In the genomic region with DNA sequence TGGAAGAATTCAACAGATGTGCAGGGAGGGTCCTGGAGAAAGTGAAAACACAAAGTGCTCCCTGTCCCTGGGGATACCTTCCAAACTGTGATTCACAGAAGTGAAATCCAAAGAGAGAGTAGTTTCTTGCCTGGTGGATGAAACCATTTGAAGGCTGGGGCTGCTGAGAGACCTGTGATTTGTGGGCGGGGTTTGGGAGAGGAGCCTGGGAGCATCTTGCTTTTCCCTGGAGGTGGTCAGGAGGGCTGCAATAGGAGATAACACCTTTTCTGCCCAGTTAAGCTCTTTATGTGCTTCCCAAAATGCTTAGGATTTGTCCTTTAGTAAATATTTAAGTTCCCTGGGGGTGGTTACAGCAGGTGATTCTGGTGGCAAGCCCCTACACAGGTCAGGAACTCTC, we compare ENCODE assay signal across 2 cellular contexts.
TF ChIP-seq lines count a peak whose summit lies in the region.

No MANE protein-coding gene starts in this region.

TF ChIP-seq in SK-N-SH, 30 proteins besides CTCF, POLR2A, EP300 and RAD21 (continued from another document):
- TF ChIP-seq, protein P1, sequence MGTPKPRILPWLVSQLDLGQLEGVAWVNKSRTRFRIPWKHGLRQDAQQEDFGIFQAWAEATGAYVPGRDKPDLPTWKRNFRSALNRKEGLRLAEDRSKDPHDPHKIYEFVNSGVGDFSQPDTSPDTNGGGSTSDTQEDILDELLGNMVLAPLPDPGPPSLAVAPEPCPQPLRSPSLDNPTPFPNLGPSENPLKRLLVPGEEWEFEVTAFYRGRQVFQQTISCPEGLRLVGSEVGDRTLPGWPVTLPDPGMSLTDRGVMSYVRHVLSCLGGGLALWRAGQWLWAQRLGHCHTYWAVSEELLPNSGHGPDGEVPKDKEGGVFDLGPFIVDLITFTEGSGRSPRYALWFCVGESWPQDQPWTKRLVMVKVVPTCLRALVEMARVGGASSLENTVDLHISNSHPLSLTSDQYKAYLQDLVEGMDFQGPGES (IDR thresholded peaks at IDR 0.05; ENCODE audit: low read depth, low read length), result no peak
- TF ChIP-seq SMC3 (IDR thresholded peaks at IDR 0.05; ENCODE audit: low read depth, low read length) (no peak), NFIC (IDR thresholded peaks at IDR 0.05; ENCODE audit: borderline replicate concordance) (no peak), RFX5 (IDR thresholded peaks at IDR 0.05; ENCODE audit: low read length) (no peak), ELF1 (IDR thresholded peaks at IDR 0.05) (no peak), MEF2A (IDR thresholded peaks at IDR 0.05; ENCODE audit: borderline replicate concordance, low read depth) (no peak)
- TF ChIP-seq, protein P2, sequence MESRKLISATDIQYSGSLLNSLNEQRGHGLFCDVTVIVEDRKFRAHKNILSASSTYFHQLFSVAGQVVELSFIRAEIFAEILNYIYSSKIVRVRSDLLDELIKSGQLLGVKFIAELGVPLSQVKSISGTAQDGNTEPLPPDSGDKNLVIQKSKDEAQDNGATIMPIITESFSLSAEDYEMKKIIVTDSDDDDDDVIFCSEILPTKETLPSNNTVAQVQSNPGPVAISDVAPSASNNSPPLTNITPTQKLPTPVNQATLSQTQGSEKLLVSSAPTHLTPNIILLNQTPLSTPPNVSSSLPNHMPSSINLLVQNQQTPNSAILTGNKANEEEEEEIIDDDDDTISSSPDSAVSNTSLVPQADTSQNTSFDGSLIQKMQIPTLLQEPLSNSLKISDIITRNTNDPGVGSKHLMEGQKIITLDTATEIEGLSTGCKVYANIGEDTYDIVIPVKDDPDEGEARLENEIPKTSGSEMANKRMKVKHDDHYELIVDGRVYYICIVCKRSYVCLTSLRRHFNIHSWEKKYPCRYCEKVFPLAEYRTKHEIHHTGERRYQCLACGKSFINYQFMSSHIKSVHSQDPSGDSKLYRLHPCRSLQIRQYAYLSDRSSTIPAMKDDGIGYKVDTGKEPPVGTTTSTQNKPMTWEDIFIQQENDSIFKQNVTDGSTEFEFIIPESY (IDR thresholded peaks at IDR 0.05; ENCODE audit: borderline replicate concordance, low read depth), result no peak
TF ChIP-seq in SK-N-SH: peak in this region for 0.

TF ChIP-seq in SK-N-SH treated with all-trans-retinoic acid at 6 μM for 48 hours, 23 proteins besides CTCF, POLR2A, EP300 and RAD21 (continued from another document):
- TF ChIP-seq CREB5 (CRISPR knock-in tag; IDR thresholded peaks at IDR 0.05; ENCODE audit: low read depth) (no peak), CSDC2 (CRISPR knock-in tag; IDR thresholded peaks at IDR 0.05) (no peak), RARB (CRISPR knock-in tag; IDR thresholded peaks at IDR 0.05) (no peak), GLIS3 (CRISPR knock-in tag; IDR thresholded peaks at IDR 0.05) (no peak), PATZ1 (CRISPR knock-in tag; IDR thresholded peaks at IDR 0.05; ENCODE audit: borderline replicate concordance) (no peak), BACH2 (CRISPR knock-in tag; IDR thresholded peaks at IDR 0.05; ENCODE audit: borderline replicate concordance) (no peak), ARNTL (CRISPR knock-in tag; IDR thresholded peaks at IDR 0.05; ENCODE audit: borderline replicate concordance, low read depth) (no peak), TOX (CRISPR knock-in tag; IDR thresholded peaks at IDR 0.05; ENCODE audit: borderline replicate concordance) (no peak)
